Comparison of ENCODE assay signal across 30 cellular contexts in the genomic region with DNA sequence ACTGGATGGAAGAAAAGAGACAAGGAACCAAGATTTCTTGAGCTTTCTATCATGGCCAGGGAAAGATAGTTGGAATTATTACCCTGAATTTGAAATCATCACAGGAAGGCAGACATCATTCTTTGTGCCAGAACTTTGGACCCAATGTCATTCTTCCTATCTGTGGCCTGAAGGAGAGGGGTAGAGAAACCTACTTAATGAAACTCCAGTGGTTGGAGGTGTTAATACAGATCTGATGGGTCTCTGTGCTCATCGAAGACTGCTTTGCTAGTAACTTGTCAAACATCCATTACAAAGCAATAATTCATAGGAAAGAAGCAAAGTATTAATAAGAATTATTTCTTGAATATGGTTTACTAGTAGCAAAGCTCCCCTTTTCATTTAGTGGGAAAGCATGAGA. TPM values are rescaled to one million over a fixed set of nuclear protein-coding genes. Genes with fewer than 3 reads are reported as not detected.
"Had no signal": no experiment of that assay in that cellular context is flagged by ENCODE, and none has a peak within 500 bp of the region (broad histone marks: within the 10 kb centered on the region; RNA-seq: fewer than 3 reads in every experiment).

No MANE protein-coding gene starts in this region.

- ATAC-seq: activated naive CD4-positive, alpha-beta T cell treated with anti-CD3 and anti-CD28 coated beads, Interleukin-2, amount 50 U/mL, for 72 hours; activated T-cell treated with anti-CD3 and anti-CD28 coated beads, Interleukin-2, amount 50 U/mL, for 4 hours; body of pancreas; Panc1; WTC11 had no signal

- H3K27ac ChIP-seq: adrenal gland, body of pancreas, breast epithelium, SJCRH30, SK-N-MC had no signal

- H3K9me3 ChIP-seq: adrenal gland, body of pancreas, breast epithelium, MG63, SJCRH30 had no signal

- H3K36me3 ChIP-seq: adrenal gland, breast epithelium, MG63, SJCRH30 had no signal

- DNase-seq: activated CD4-positive, alpha-beta memory T cell treated with anti-CD3 and anti-CD28 coated beads for 36 hours; activated CD4-positive, alpha-beta T cell treated with anti-CD3 and anti-CD28 coated beads for 4 hours; activated CD4-positive, alpha-beta T cell treated with anti-CD3 and anti-CD28 coated beads, Interleukin-2, amount 50 U/mL, for 1 hour; activated CD4-positive, CD25-positive, alpha-beta regulatory T cell treated with anti-CD3 and anti-CD28 coated beads, Interleukin-2, amount 50 U/mL, for 72 hours; activated CD8-positive, alpha-beta memory T cell treated with anti-CD3 and anti-CD28 coated beads, Interleukin-2, amount 50 U/mL, for 4 hours; activated gamma-delta T cell treated with Interleukin-2 at 50 U/mL for 16 hours; activated naive CD4-positive, alpha-beta T cell treated with anti-CD3 and anti-CD28 coated beads for 36 hours; activated T-cell treated with anti-CD3 and anti-CD28 coated beads for 4 hours; activated T-cell treated with anti-CD3 and anti-CD28 coated beads, Interleukin-2, amount 50 U/mL, for 4 hours; adrenal gland; body of pancreas; MG63; NCI-H1048; NCI-H1105 treated with DMSO at 0.1 percent for 48 hours; NCI-H1436 treated with DMSO at 0.1 percent for 48 hours; NCI-H1694 treated with DMSO at 0.1 percent for 48 hours; NCI-H2029; NCI-H345; NCI-H524 treated with DMSO at 0.1 percent for 48 hours; SHP77; SJCRH30 had no signal

- H3K4me3 ChIP-seq: adrenal gland, body of pancreas, breast epithelium, MG63, SJCRH30, SK-N-MC had no signal

- H3K27me3 ChIP-seq: adrenal gland, body of pancreas, breast epithelium, SJCRH30 had no signal

RNA-seq across cellular contexts. Expression of gene PRLR, which starts 26.9 kb away (rescaled TPM):
- total RNA-seq: activated CD4-positive, alpha-beta memory T cell treated with anti-CD3 and anti-CD28 coated beads for 36 hours; activated naive CD4-positive, alpha-beta T cell treated with anti-CD3 and anti-CD28 coated beads for 36 hours; activated T-helper 1 cell treated with anti-CD3 and anti-CD28 coated beads, Interleukin-12 subunit alpha, Interleukin-12 subunit beta, Interleukin-2, Interleukin-4 antibody, amounts not matched to agents 30 ng/mL and 10 ng/mL and 1 ng/mL, durations not matched to agents 14 hours and 24 hours and 36 hours; NCI-H460; SJCRH30; T-helper 1 cell treated with Interleukin-12 subunit alpha and Interleukin-12 subunit beta and Interleukin-4 antibody, amounts not matched to agents 30 ng/mL and 1 ng/mL, for 36 hours; T-helper 2 cell treated with Interferon-gamma antibody and Interleukin-4, amounts not matched to agents 100 ng/mL and 5 ng/mL, for 36 hours had no signal
